Comparison of ENCODE assay signal across 1 cellular context in genomic region chr20:31668944-31669343, GRCh38.
A peak's percentile ranks its signal among the peaks of the same experiment; 100 is the strongest.
TF ChIP-seq lines count a peak whose summit lies in the region.

No MANE protein-coding gene starts in this region.

TF ChIP-seq in HepG2, 621 proteins besides CTCF, POLR2A, EP300 and RAD21:
- TF ChIP-seq SP2 (CRISPR knock-in tag; IDR thresholded peaks at IDR 0.05) (peak; percentile 10; the same call in 1 of the 2 replicates), ZGPAT (CRISPR knock-in tag; IDR thresholded peaks at IDR 0.05) (0 out of 2 replicates have a peak, but pooled peaks have one; percentile 50), KDM1A (CRISPR knock-in tag; IDR thresholded peaks at IDR 0.05) (peak; percentile 39; the same call in 1 of the 2 replicates), CEBPG (CRISPR knock-in tag; IDR thresholded peaks at IDR 0.05) (peak; percentile 52), SNAI1 (CRISPR knock-in tag; IDR thresholded peaks at IDR 0.05; ENCODE audit: borderline replicate concordance) (0 out of 2 replicates have a peak, but pooled peaks have one; percentile 57), NR2F1 (CRISPR knock-in tag; IDR thresholded peaks at IDR 0.05) (peak in 1 of 2 experiments; percentile 37; a peak in 1 of 4 replicates), AGO2 (optimal IDR thresholded peaks at IDR 0.05; ENCODE audit: low read depth, low read length) (peak; percentile 18), NR2F6 (IDR thresholded peaks at IDR 0.05) (peak; percentile 18; the same call in 1 of the 2 replicates), NR2F6 (CRISPR knock-in tag; IDR thresholded peaks at IDR 0.05) (peak; percentile 68; the same call in 1 of the 2 replicates), RARA (CRISPR knock-in tag; IDR thresholded peaks at IDR 0.05) (0 out of 2 replicates have a peak, but pooled peaks have one; percentile 7), ZMYM3 (CRISPR knock-in tag; IDR thresholded peaks at IDR 0.05) (0 out of 2 replicates have a peak, but pooled peaks have one; percentile 59), GABPB1 (CRISPR knock-in tag; IDR thresholded peaks at IDR 0.05) (0 out of 2 replicates have a peak, but pooled peaks have one; percentile 3), FOSL2 (CRISPR knock-in tag; IDR thresholded peaks at IDR 0.05) (0 out of 2 replicates have a peak, but pooled peaks have one; percentile 12), SALL1 (CRISPR knock-in tag; IDR thresholded peaks at IDR 0.05) (peak; percentile 19; the same call in 1 of the 2 replicates), ZNF777 (CRISPR knock-in tag; IDR thresholded peaks at IDR 0.05) (0 out of 2 replicates have a peak, but pooled peaks have one; percentile 14), CEBPB (IDR thresholded peaks at IDR 0.05; ENCODE audit: borderline replicate concordance, low read depth, low read length) (peak; percentile 78), RBM22 (optimal IDR thresholded peaks at IDR 0.05; ENCODE audit: low read length) (peak; percentile 79), ZNF580 (CRISPR knock-in tag; IDR thresholded peaks at IDR 0.05; ENCODE audit: borderline replicate concordance, low read depth) (0 out of 2 replicates have a peak, but pooled peaks have one; percentile 17), ZNF770 (CRISPR knock-in tag; IDR thresholded peaks at IDR 0.05) (peak; percentile 98), ARID5B (CRISPR knock-in tag; IDR thresholded peaks at IDR 0.05) (peak; percentile 13; the same call in 1 of the 2 replicates)
